In the genomic region with DNA sequence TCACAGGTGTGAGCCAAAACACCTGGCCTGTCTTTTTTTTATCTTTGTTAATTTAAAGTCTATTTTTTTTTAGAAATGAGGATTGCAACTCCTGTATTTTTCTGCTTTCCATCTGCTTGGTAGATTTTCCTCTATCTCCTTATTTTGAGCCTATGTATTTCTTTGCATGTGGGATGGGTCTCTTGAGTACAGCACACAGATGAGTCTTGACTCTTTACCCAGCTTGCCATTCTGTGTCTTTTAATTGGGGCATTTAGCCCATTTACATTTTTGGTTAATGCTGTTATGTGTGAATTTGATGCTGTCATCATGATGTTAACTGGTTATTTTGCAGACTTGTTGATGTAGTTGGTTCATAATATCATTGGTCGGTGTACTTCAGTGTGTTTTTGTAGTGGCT, we compare ENCODE assay signal across 30 cellular contexts.
"Had no signal": no experiment of that assay in that cellular context is flagged by ENCODE, and none has a peak within 500 bp of the region (broad histone marks: within the 10 kb centered on the region; RNA-seq: fewer than 3 reads in every experiment).

No MANE protein-coding gene starts in this region.

- DNase-seq: activated effector memory CD4-positive, alpha-beta T cell treated with anti-CD3 and anti-CD28 coated beads, Interleukin-2, amount 50 U/mL, for 16 hours; activated effector memory CD4-positive, alpha-beta T cell treated with Interleukin-2 at 50 U/mL for 16 hours; activated gamma-delta T cell; activated gamma-delta T cell treated with Interleukin-2 at 50 U/mL for 16 hours; activated naive CD4-positive, alpha-beta T cell; activated naive CD4-positive, alpha-beta T cell treated with anti-CD3 and anti-CD28 coated beads for 36 hours; activated naive CD4-positive, alpha-beta T cell treated with anti-CD3 and anti-CD28 coated beads, Interleukin-2, amount 10 ng/mL, durations not matched to agents 7 days and 5 days; activated naive CD4-positive, alpha-beta T cell treated with anti-CD3 and anti-CD28 coated beads, Interleukin-2, amount 50 U/mL, for 16 hours; activated naive CD4-positive, alpha-beta T cell treated with Interleukin-2 at 50 U/mL for 16 hours; activated naive CD8-positive, alpha-beta T cell treated with anti-CD3 and anti-CD28 coated beads for 36 hours; activated naive CD8-positive, alpha-beta T cell treated with anti-CD3 and anti-CD28 coated beads, Interleukin-2, amount 10 ng/mL, durations not matched to agents 7 days and 5 days; activated naive CD8-positive, alpha-beta T cell treated with anti-CD3 and anti-CD28 coated beads, Interleukin-2, amount 50 U/mL, for 24 hours; activated T-cell treated with anti-CD3 and anti-CD28 coated beads, Interleukin-2, amount 50 U/mL, for 1 hour; activated T-cell treated with anti-CD3 and anti-CD28 coated beads, Interleukin-2, amount 50 U/mL, for 24 hours; activated T-cell treated with anti-CD3 and anti-CD28 coated beads, Interleukin-2, amount 50 U/mL, for 4 hours; activated T-cell treated with anti-CD3 and anti-CD28 coated beads, Interleukin-2, amount 50 U/mL, for 48 hours; activated T-cell treated with anti-CD3 and anti-CD28 coated beads, Interleukin-2, amount 50 U/mL, for 72 hours; adrenal gland; amniotic stem cell; amygdala; anterior cingulate cortex; aorta; body of pancreas; brain microvascular endothelial cell; caudate nucleus; central memory CD4-positive, alpha-beta T cell; cerebellar nuclear complex had no signal

- H3K9me3 ChIP-seq: adrenal gland, ascending aorta, body of pancreas had no signal

- H3K27me3 ChIP-seq: adrenal gland, ascending aorta, brain microvascular endothelial cell, breast epithelium, cardiac muscle cell had no signal

- H3K4me3 ChIP-seq: adrenal gland, ascending aorta, body of pancreas, breast epithelium, cardiac muscle cell had no signal

- H3K36me3 ChIP-seq: adrenal gland, ascending aorta, brain microvascular endothelial cell, breast epithelium, cardiac muscle cell had no signal

- H3K27ac ChIP-seq: adrenal gland, ascending aorta, body of pancreas, brain microvascular endothelial cell, breast epithelium, cardiac muscle cell had no signal

- H3K4me1 ChIP-seq: adrenal gland, ascending aorta, body of pancreas, breast epithelium had no signal
